Comparison of ENCODE assay signal across 8 cellular contexts in genomic region chr21:14773777-14774345, GRCh38.
A peak's percentile ranks its signal among the peaks of the same experiment; 100 is the strongest.
DNase-seq lines count a peak whose midpoint lies in the region; ATAC-seq and TF ChIP-seq lines count a peak whose summit lies in the region.

No MANE protein-coding gene starts in this region.

- TF ChIP-seq CTCF in LNCAP (IDR thresholded peaks at IDR 0.05): peak; percentile 56
- TF ChIP-seq CTCF in colonic mucosa (IDR thresholded peaks at IDR 0.05): peak; percentile 68
- peak; percentile 65 to 72 (median 68) for TF ChIP-seq CTCF in transverse colon (IDR thresholded peaks at IDR 0.05)

- in situ Hi-C loops in transverse colon (cut with MboI; ENCODE audit: low pct_ligation_motif_present in 1 of 4, low pct_unique_long_range_greater_than_20kb in 1 of 4, low sequenced_read_pairs in 3 of 4): loop anchor here in 2 of 4 donors (10.0 to 25.0 kb wide), 2 partner anchors 329 to 337 kb away; no protein-coding TSS in a partner anchor

- H3K9ac ChIP-seq in colonic mucosa (ENCODE audit: low read depth in 2 of 2, low read length in 2 of 2): no peak overlapping the region

- H3K27me3 ChIP-seq in colonic mucosa (no peaks in the 10 kb centered on the region), transverse colon (no peaks in the 10 kb centered on the region)

- no peak overlapping the region for H3K4me3 ChIP-seq in colonic mucosa
- no peak overlapping the region for H3K4me3 ChIP-seq in transverse colon

- H3K27ac ChIP-seq in colonic mucosa: no peak overlapping the region
- H3K27ac ChIP-seq in transverse colon: no peak overlapping the region

- DNase-seq in ELR (ENCODE audit: low read depth): peak; percentile 31
- DNase-seq in activated CD4-positive, CD25-positive, alpha-beta regulatory T cell treated with anti-CD3 and anti-CD28 coated beads, Interleukin-2, amount 50 U/mL, for 16 hours (ENCODE audit: low read depth, low spot score): peak; percentile 16
- DNase-seq in colonic mucosa: peak; percentile 80
- DNase-seq in myocyte (ENCODE audit: low read depth): peak; percentile 33
- DNase-seq in transverse colon: peak; percentile 83
- DNase-seq in NCI-H2196 (lab: John Stamatoyannopoulos, UW; ENCODE audit: unreplicated experiment): no peak

- intact Hi-C loops in colonic mucosa (cut with DNase I): loop anchor here (10.0 kb wide), 2 partner anchors 329 to 359 kb away; no protein-coding TSS in a partner anchor
- intact Hi-C loops in transverse colon (cut with DNase I; ENCODE audit: low total_unique reads): no loop called here

- 31 to 37% methylated on average over 5 of the region's 5 CpGs for WGBS in transverse colon (ENCODE audit: low coverage in 1 of 2), 2 donors

- no peak for TF ChIP-seq POLR2A in transverse colon (IDR thresholded peaks at IDR 0.05)

- no peak for TF ChIP-seq EP300 in transverse colon (IDR thresholded peaks at IDR 0.05; ENCODE audit: low read depth)

- ATAC-seq in HG02678 (IDR thresholded peaks at IDR 0.05; ENCODE audit: unreplicated experiment): no peak

- H3K36me3 ChIP-seq in colonic mucosa (no peaks in the 10 kb centered on the region), transverse colon (no peaks in the 10 kb centered on the region)

- H3K9me3 ChIP-seq in colonic mucosa (no peaks in the 10 kb centered on the region), transverse colon (no peaks in the 10 kb centered on the region)

- H3K4me1 ChIP-seq in colonic mucosa: no peaks in the 10 kb centered on the region
- H3K4me1 ChIP-seq in transverse colon: peaks cover 0 to 5% (median 0%) of the 10 kb centered on the region in 4 donors
